Comparison of ENCODE assay signal across 28 cellular contexts in the genomic region with DNA sequence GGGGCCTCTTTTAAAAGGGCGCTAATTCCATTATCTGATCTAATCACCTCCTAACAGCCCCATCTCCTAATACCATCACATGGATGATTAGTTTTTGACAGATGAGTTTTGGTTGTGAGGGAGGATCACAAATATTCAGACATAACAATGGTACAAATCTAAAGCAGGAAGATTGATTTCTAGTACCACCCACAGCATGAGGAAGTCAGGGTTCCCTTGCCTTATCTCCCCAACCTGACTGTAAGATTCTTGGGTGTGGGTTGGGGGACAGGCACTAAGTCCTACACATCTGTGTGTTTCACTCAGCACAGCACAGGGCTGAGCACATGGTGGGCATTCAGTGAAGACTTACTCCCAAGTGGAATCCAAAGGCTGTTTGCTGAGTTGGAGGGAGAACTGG.
DNase-seq lines count a peak whose midpoint lies in the region; ATAC-seq, FAIRE-seq and TF ChIP-seq lines count a peak whose summit lies in the region.
"Had no signal": no experiment of that assay in that cellular context is flagged by ENCODE, and none has a peak within 500 bp of the region (broad histone marks: within the 10 kb centered on the region; RNA-seq: fewer than 3 reads in every experiment).

No MANE protein-coding gene starts in this region.

- TF ChIP-seq POLR2A in GM12892 (IDR thresholded peaks at IDR 0.05; ENCODE audit: low read depth, low read length) = no peak

- H3K27me3 ChIP-seq in neutrophil = no peaks in the 10 kb centered on the region
- H3K27me3 ChIP-seq: left lung, right lobe of liver, tibial artery had no signal

- no peak overlapping the region for H3K4me3 ChIP-seq in neutrophil (ENCODE audit: low read depth in 1 of 2, low read length in 1 of 2)
- H3K4me3 ChIP-seq: left lung, right lobe of liver, tibial artery had no signal

- peak overlapping the region; percentile 77 for H3K27ac ChIP-seq in neutrophil
- H3K27ac ChIP-seq: left lung, right lobe of liver, tibial artery had no signal

- DNase-seq in CD1c-positive myeloid dendritic cell (ENCODE audit: extremely low spot score) = peak; percentile 29
- no peak for DNase-seq in GM12892 (ENCODE audit: insufficient read length)
- DNase-seq in T-helper 17 cell = no peak
- no peak for DNase-seq in NOMO-1 treated with DMSO at 0.1 percent for 48 hours (lab: John Stamatoyannopoulos, UW; ENCODE audit: unreplicated experiment)
- DNase-seq in NCI-H2196 treated with DMSO at 0.1 percent for 48 hours (lab: John Stamatoyannopoulos, UW; ENCODE audit: unreplicated experiment) = no peak
- no peak for DNase-seq in SIG-M5 treated with dmso at 0.1 percent for 504 hours (lab: John Stamatoyannopoulos, UW; ENCODE audit: unreplicated experiment)
- DNase-seq: activated CD4-positive, CD25-positive, alpha-beta regulatory T cell treated with anti-CD3 and anti-CD28 coated beads, Interleukin-2, amount 50 U/mL, for 72 hours; activated naive CD4-positive, alpha-beta T cell; activated T-cell treated with anti-CD3 and anti-CD28 coated beads, Interleukin-2, amount 50 U/mL, for 1 hour; amygdala; DMS79 treated with DMSO at 0.1 percent for 48 hours; hypothalamus; Karpas-422; left lung; NCI-H1048; NCI-H187 treated with DMSO at 0.1 percent for 48 hours; NCI-H2227 treated with DMSO at 0.1 percent for 48 hours; NCI-H69; posterior cingulate gyrus; right lobe of liver; stimulated activated CD4-positive, alpha-beta T cell treated with anti-CD3 and anti-CD28 coated beads, Interleukin-4, amount 100 ng/mL, for 4 hours; T1000; tibial artery had no signal

- H3K4me1 Mint-ChIP-seq in T-helper 17 cell = peaks cover 19% of the 10 kb centered on the region

- H3K36me3 Mint-ChIP-seq in T-helper 17 cell (ENCODE audit: low read depth) = no peaks in the 10 kb centered on the region
- H3K36me3 Mint-ChIP-seq: mesothelial cell of epicardium had no signal

- H3K27me3 Mint-ChIP-seq in T-helper 17 cell = no peaks in the 10 kb centered on the region
- H3K27me3 Mint-ChIP-seq: stimulated activated naive CD8-positive, alpha-beta T cell treated with anti-CD3 and anti-CD28 coated beads, Interleukin-15, Interleukin-2, amounts not matched to agents 100 ng/mL and 50 ng/mL, for 24 hours had no signal

- H3K9me3 ChIP-seq in T-helper 17 cell (ENCODE audit: control insufficient read depth, low read length, poor library complexity, severe bottlenecking) = no peaks in the 10 kb centered on the region
- H3K9me3 ChIP-seq in neutrophil = no peaks in the 10 kb centered on the region
- H3K9me3 ChIP-seq: left lung, right lobe of liver, tibial artery had no signal

- no peaks in the 10 kb centered on the region for H3K36me3 ChIP-seq in neutrophil
- H3K36me3 ChIP-seq: left lung, right lobe of liver, tibial artery had no signal

- H3K4me3 Mint-ChIP-seq in T-helper 17 cell = no peak overlapping the region
- H3K4me3 Mint-ChIP-seq: mesothelial cell of epicardium; stimulated activated naive CD8-positive, alpha-beta T cell treated with anti-CD3 and anti-CD28 coated beads, Interleukin-15, Interleukin-2, amounts not matched to agents 100 ng/mL and 50 ng/mL, for 24 hours had no signal

- peak; percentile 92 for FAIRE-seq in GM12892 (lab: Jason Lieb, UNC)
- FAIRE-seq: H1, HTR-8/SVneo had no signal

- no peak for ATAC-seq in T-helper 17 cell
- ATAC-seq: left lung, right lobe of liver had no signal

- TF ChIP-seq CTCF in neutrophil (IDR thresholded peaks at IDR 0.05) = no peak

- H3K4me1 ChIP-seq in neutrophil (ENCODE audit: control insufficient read depth in 1 of 2, insufficient read depth in 1 of 2, low read depth in 1 of 2, low read length in 1 of 2) = peaks cover 73 to 83% of the 10 kb centered on the region in 2 experiments
- H3K4me1 ChIP-seq: tibial artery had no signal

- H3K27ac Mint-ChIP-seq in T-helper 17 cell = peak overlapping the region; percentile 90
- H3K27ac Mint-ChIP-seq: mesothelial cell of epicardium had no signal
